Comparison of ENCODE assay signal across 13 cellular contexts in the genomic region with DNA sequence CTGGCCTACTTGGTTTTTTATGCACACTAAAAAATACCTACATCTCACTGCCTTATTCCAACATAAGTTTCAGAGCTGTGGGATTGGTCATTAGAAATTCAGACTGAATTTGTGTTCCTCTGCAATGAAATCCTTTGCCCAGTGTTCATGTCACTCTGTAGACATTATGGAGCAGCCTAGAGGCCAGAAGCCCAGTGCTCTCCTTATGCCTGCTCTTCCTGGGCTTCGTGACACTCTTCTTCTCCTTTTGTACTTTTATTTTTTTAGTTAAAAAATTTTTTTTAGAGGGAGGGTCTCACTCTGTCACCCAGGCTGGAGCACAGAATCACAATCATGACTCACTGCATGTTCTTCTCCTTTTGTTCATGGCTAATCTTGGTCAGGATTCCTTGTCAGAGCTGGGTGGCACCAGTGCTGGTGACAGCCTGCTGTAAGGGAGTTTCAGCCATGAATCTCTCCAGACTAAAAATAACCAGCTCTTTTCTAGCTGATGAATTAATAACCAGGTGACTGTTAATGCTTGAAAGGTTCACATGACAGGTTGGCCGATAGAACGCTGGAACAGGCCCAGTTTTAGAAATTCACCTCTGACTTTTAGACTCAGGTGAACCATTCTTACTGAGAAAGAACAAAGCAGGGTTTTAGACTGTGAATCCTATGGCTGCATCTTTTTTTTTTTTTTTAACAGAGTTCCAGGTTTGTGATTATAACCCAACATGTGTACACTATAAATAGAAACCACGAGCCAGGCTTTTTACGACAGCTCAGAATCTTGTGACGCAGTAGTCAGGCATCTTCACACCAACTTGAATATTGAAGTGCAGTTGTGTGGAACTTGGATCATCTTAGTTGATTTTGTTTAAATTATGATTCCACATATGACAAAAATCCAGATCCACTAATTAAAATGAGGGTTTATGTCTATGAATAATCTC. TPM values are rescaled to one million over a fixed set of nuclear protein-coding genes. Genes with fewer than 3 reads are reported as not detected.
A peak's percentile ranks its signal among the peaks of the same experiment; 100 is the strongest.
DNase-seq lines count a peak whose midpoint lies in the region; ATAC-seq and TF ChIP-seq lines count a peak whose summit lies in the region.
"Had no signal": no experiment of that assay in that cellular context is flagged by ENCODE, and none has a peak within 500 bp of the region (broad histone marks: within the 10 kb centered on the region; RNA-seq: fewer than 3 reads in every experiment).

No MANE protein-coding gene starts in this region.

- peak in 2 of 7 donors; percentile 42 to 60 for DNase-seq in adrenal gland
- DNase-seq in hepatocyte (ENCODE audit: low spot score), result peak; percentile 74
- DNase-seq in NOMO-1 (lab: John Stamatoyannopoulos, UW; ENCODE audit: unreplicated experiment in 2 of 2), result no peak
- no peak for DNase-seq in stimulated activated CD4-positive, alpha-beta T cell treated with anti-CD3 and anti-CD28 coated beads, Interleukin-12 subunit alpha, Interleukin-12 subunit beta, amount 100 ng/mL, for 4 hours
- DNase-seq in Peyer's patch, result no peak
- DNase-seq in H4 (ENCODE audit: low spot score), result no peak
- DNase-seq: activated naive CD8-positive, alpha-beta T cell treated with anti-CD3 and anti-CD28 coated beads, Interleukin-2, amount 10 ng/mL, durations not matched to agents 7 days and 5 days; hippocampal formation; stimulated activated naive CD8-positive, alpha-beta T cell treated with anti-CD3 and anti-CD28 coated beads, Interleukin-15, Interleukin-2, amounts not matched to agents 100 U/mL and 50 U/mL, for 24 hours; T-helper 9 cell had no signal

- peak; percentile 69 for ATAC-seq in GM19025 (IDR thresholded peaks at IDR 0.05; ENCODE audit: low read depth, unreplicated experiment)
- ATAC-seq: stimulated activated naive CD8-positive, alpha-beta T cell treated with anti-CD3 and anti-CD28 coated beads, Interleukin-15, Interleukin-2, amounts not matched to agents 100 U/mL and 50 U/mL, for 24 hours had no signal

- no peak overlapping the region for H3K4me3 ChIP-seq in adrenal gland
- no peak overlapping the region for H3K4me3 ChIP-seq in hepatocyte
- H3K4me3 ChIP-seq in stomach smooth muscle (ENCODE audit: low read length in 2 of 2), result peak overlapping the region in 1 of 2 donors; percentile 38
- H3K4me3 ChIP-seq in Peyer's patch, result no peak overlapping the region

- peak overlapping the region; percentile 5 for H3K4me2 ChIP-seq in hepatocyte

- H3K4me1 ChIP-seq in adrenal gland (replicated peaks in 1 of 2) (peaks cover 12 to 38% of the 10 kb centered on the region in 2 donors), hepatocyte (ENCODE audit: insufficient read depth) (peaks cover 8% of the 10 kb centered on the region), stomach smooth muscle (ENCODE audit: control insufficient read depth, insufficient read depth, low read length) (peaks cover 7% of the 10 kb centered on the region), Peyer's patch (no peaks in the 10 kb centered on the region)

- 44 to 54% (median 48%) methylated on average over 6 of the region's 6 CpGs for WGBS in adrenal gland, 4 donors
- WGBS in hepatocyte (ENCODE audit: low lambda C conversion rate, missing lambda C conversion rate), result 52% methylated on average over 6 of the region's 6 CpGs

- H3K27ac ChIP-seq in adrenal gland (peak overlapping the region in 4 of 5 donors; percentile 18 to 69 (median 48)), hepatocyte (peak overlapping the region; percentile 91), stomach smooth muscle (ENCODE audit: low read length) (peak overlapping the region; percentile 18), Peyer's patch (peak overlapping the region in 1 of 4 donors; percentile 24)

- intact Hi-C loops in adrenal gland (cut with DNase I), result no loop called here

- TF ChIP-seq CTCF in adrenal gland (IDR thresholded peaks at IDR 0.05) (no peak), hepatocyte (IDR thresholded peaks at IDR 0.05; ENCODE audit: poor library complexity) (no peak), Peyer's patch (IDR thresholded peaks at IDR 0.05) (no peak)

- H3K9me3 ChIP-seq in adrenal gland (replicated peaks in 1 of 3) (no peaks in the 10 kb centered on the region), hepatocyte (ENCODE audit: low read depth) (no peaks in the 10 kb centered on the region), stomach smooth muscle (ENCODE audit: control insufficient read depth in 2 of 2, low read length in 2 of 2) (no peaks in the 10 kb centered on the region), Peyer's patch (no peaks in the 10 kb centered on the region)

- TF ChIP-seq POLR2A in adrenal gland (IDR thresholded peaks at IDR 0.05), result peak in 1 of 2 donors; percentile 7
- no peak for TF ChIP-seq POLR2A in Peyer's patch (IDR thresholded peaks at IDR 0.05)

- H3K9ac ChIP-seq in stomach smooth muscle (ENCODE audit: low read length in 2 of 2), result peak overlapping the region in 1 of 2 donors; percentile 27

- no peaks in the 10 kb centered on the region for H3K27me3 ChIP-seq in adrenal gland
- H3K27me3 ChIP-seq in hepatocyte, result no peaks in the 10 kb centered on the region
- no peaks in the 10 kb centered on the region for H3K27me3 ChIP-seq in stomach smooth muscle (ENCODE audit: control insufficient read depth in 1 of 2, insufficient read depth in 2 of 2, low read length in 2 of 2)
- no peaks in the 10 kb centered on the region for H3K27me3 ChIP-seq in Peyer's patch

- H3K36me3 ChIP-seq in adrenal gland (replicated peaks in 1 of 2), result peaks cover 0 to 94% of the 10 kb centered on the region in 2 donors
- no peaks in the 10 kb centered on the region for H3K36me3 ChIP-seq in hepatocyte (replicated peaks; ENCODE audit: insufficient read depth, low read depth)
- H3K36me3 ChIP-seq in stomach smooth muscle (ENCODE audit: control insufficient read depth in 2 of 2, insufficient read depth in 2 of 2, low read length in 2 of 2), result peaks cover 26 to 34% of the 10 kb centered on the region in 2 donors
- H3K36me3 ChIP-seq in Peyer's patch, result peaks cover 0 to 71% (median 0%) of the 10 kb centered on the region in 3 donors

- no peaks in the 10 kb centered on the region for H3K9me2 ChIP-seq in hepatocyte (replicated peaks; ENCODE audit: insufficient read depth)

- H4K20me1 ChIP-seq in hepatocyte (ENCODE audit: insufficient read depth, poor library complexity, severe bottlenecking), result no peaks in the 10 kb centered on the region

- H3K79me2 ChIP-seq in hepatocyte, result no peaks in the 10 kb centered on the region

- no peak overlapping the region for H2AFZ ChIP-seq in hepatocyte

RNA-seq across cellular contexts. Expression of gene C5orf47, which starts 34.0 kb away (rescaled TPM):
- total RNA-seq in adrenal gland (under 1 TPM in 3 of 8 donors, not detected in 5; 0.08 to 0.25 (median 0.11) TPM), hepatocyte (0.07 TPM in 1 of 2 replicates, not detected in the other), Peyer's patch (not detected)
- polyA plus RNA-seq in adrenal gland (under 1 TPM; 0.13 to 0.16 (median 0.16) TPM), hepatocyte (0.28 TPM in 1 of 2 replicates, not detected in the other)
- total RNA-seq in H4 (2014; rRNA removed; shearing (Covaris generic)), result not detected in 2 replicates
- total RNA-seq: activated naive CD8-positive, alpha-beta T cell treated with anti-CD3 and anti-CD28 coated beads, Interleukin-2, amount 10 ng/mL, durations not matched to agents 7 days and 5 days; NCI-H460 had no signal
